12 cellular contexts compared by ENCODE assay signal in genomic region chr1:168483531-168483930, GRCh38.
A peak's percentile ranks its signal among the peaks of the same experiment; 100 is the strongest.
DNase-seq lines count a peak whose midpoint lies in the region; ATAC-seq, FAIRE-seq and TF ChIP-seq lines count a peak whose summit lies in the region.
"Had no signal": no experiment of that assay in that cellular context is flagged by ENCODE, and none has a peak within 500 bp of the region (broad histone marks: within the 10 kb centered on the region; RNA-seq: fewer than 3 reads in every experiment).

No MANE protein-coding gene starts in this region.

- POLR2A ChIA-PET in HepG2 (lab: Yijun Ruan, JAX): interaction anchor here (2.0 kb wide), 2 partner anchors 8 to 12 kb away, joined by 5 to 7 read pairs; no protein-coding TSS in a partner anchor

- no TSS peak for BruUV-seq in HepG2 (replicated peaks; lab: Mats Ljungman, UMichigan)

- no peak for TF ChIP-seq CTCF in brain microvascular endothelial cell (IDR thresholded peaks at IDR 0.05; ENCODE audit: low read depth, low read length, missing control alignments)
- no peak for TF ChIP-seq CTCF in HepG2 (CRISPR knock-in tag; IDR thresholded peaks at IDR 0.05)
- no peak for TF ChIP-seq CTCF in GM20000 (IDR thresholded peaks at IDR 0.05; ENCODE audit: extremely low read depth, missing control alignments)
- no peak for TF ChIP-seq CTCF in tibial artery (IDR thresholded peaks at IDR 0.05)

- no peak for FAIRE-seq in HepG2 (lab: Jason Lieb, UNC)
- FAIRE-seq: GM12878 had no signal

- in situ Hi-C loops in brain microvascular endothelial cell (cut with HindIII; ENCODE audit: low pct_ligation_motif_present, low sequenced_read_pairs): no loop called here
- in situ Hi-C loops in HepG2 (cut with HindIII; ENCODE audit: extremely low pct_ligation_motif_present, low pct_unique_long_range_greater_than_20kb): no loop called here

- CTCF ChIA-PET in HepG2 (lab: Yijun Ruan, JAX; ENCODE audit: low intra/inter-chr PET ratio, low total read pairs): no interaction called here

- TF ChIP-seq POLR2A in HepG2 (IDR thresholded peaks at IDR 0.05; ENCODE audit: insufficient read depth in 1 of 2, low read depth in 2 of 2, low read length in 2 of 2): no peak

- H3K4me2 ChIP-seq in HepG2 (ENCODE audit: low read depth, low read length): no peak overlapping the region

- no peaks in the 10 kb centered on the region for H3K9me3 ChIP-seq in HepG2 (ENCODE audit: low read length)
- no peaks in the 10 kb centered on the region for H3K9me3 ChIP-seq in tibial artery

- H3K36me3 ChIP-seq in brain microvascular endothelial cell (replicated peaks): no peaks in the 10 kb centered on the region
- 0 out of 5 replicates have a peak, but pooled peaks cover 0 to 6% of the 10 kb centered on the region in 2 experiments for H3K36me3 ChIP-seq in HepG2 (replicated peaks in 1 of 2; ENCODE audit: control insufficient read depth in 1 of 2, insufficient read depth in 2 of 2, low read length in 2 of 2)
- H3K36me3 ChIP-seq in tibial artery: no peaks in the 10 kb centered on the region

- ATAC-seq in HepG2: no peak
- no peak for ATAC-seq in GM21576 (IDR thresholded peaks at IDR 0.05; ENCODE audit: unreplicated experiment)
- ATAC-seq: GM12878 had no signal

- no peaks in the 10 kb centered on the region for H3K79me2 ChIP-seq in HepG2 (ENCODE audit: insufficient read depth, low read length)

- intact Hi-C loops in HepG2 (cut with micrococcal nuclease; ENCODE audit: unreplicated experiment) (no loop called here), tibial artery (cut with DNase I; ENCODE audit: low total_unique reads) (no loop called here)

- 89% methylated on average over 1 of the region's 1 CpG for WGBS in HepG2 (ENCODE audit: low lambda C conversion rate)

- TF ChIP-seq EP300 in HepG2 (IDR thresholded peaks at IDR 0.05; ENCODE audit: low read depth in 2 of 2, low read length in 2 of 2) (no peak), HepG2 (CRISPR knock-in tag; IDR thresholded peaks at IDR 0.05; ENCODE audit: borderline replicate concordance) (no peak)

- H3K27me3 ChIP-seq in brain microvascular endothelial cell (replicated peaks): no peaks in the 10 kb centered on the region
- no peaks in the 10 kb centered on the region for H3K27me3 ChIP-seq in HepG2 (ENCODE audit: control insufficient read depth in 1 of 2, insufficient read depth in 2 of 2, low read length in 2 of 2)
- no peaks in the 10 kb centered on the region for H3K27me3 ChIP-seq in tibial artery

- H2AFZ ChIP-seq in HepG2 (ENCODE audit: low read length): no peak overlapping the region

- H3K9ac ChIP-seq in HepG2 (ENCODE audit: insufficient read depth, low read depth, low read length): no peak overlapping the region

- H3K27ac ChIP-seq in brain microvascular endothelial cell (no peak overlapping the region), HepG2 (ENCODE audit: extremely low read length, insufficient read depth, low read length) (no peak overlapping the region), tibial artery (no peak overlapping the region)
- H3K27ac ChIP-seq: SK-N-MC had no signal

- peak; percentile 30 for DNase-seq in A172 (ENCODE audit: low spot score)
- DNase-seq in HCEC 1CT: peak; percentile 92
- DNase-seq in brain microvascular endothelial cell: peak; percentile 2
- DNase-seq in HepG2 (ENCODE audit: low spot score): no peak
- DNase-seq in GM20000 (ENCODE audit: low spot score): no peak
- no peak for DNase-seq in activated effector memory CD4-positive, alpha-beta T cell treated with anti-CD3 and anti-CD28 coated beads, Interleukin-2, amount 50 U/mL, for 16 hours
- no peak for DNase-seq in tibial artery
- DNase-seq: CD4-positive, CD25-positive, alpha-beta regulatory T cell; nucleus accumbens had no signal

- no peak for TF ChIP-seq RAD21 in HepG2 (CRISPR knock-in tag; IDR thresholded peaks at IDR 0.05)

- H3K4me1 ChIP-seq in HepG2 (ENCODE audit: insufficient read depth, low read length) (peaks cover 35% of the 10 kb centered on the region), tibial artery (peaks cover 0 to 7% (median 0%) of the 10 kb centered on the region in 4 donors)

- no peaks in the 10 kb centered on the region for H4K20me1 ChIP-seq in HepG2 (ENCODE audit: insufficient read depth, low read length)

- H3K4me3 ChIP-seq in brain microvascular endothelial cell (ENCODE audit: low read depth, low read length): no peak overlapping the region
- H3K4me3 ChIP-seq in HepG2 (replicated peaks in 1 of 3; ENCODE audit: insufficient read depth in 1 of 3, low read depth in 2 of 3, low read length in 3 of 3): no peak overlapping the region
- no peak overlapping the region for H3K4me3 ChIP-seq in tibial artery
- H3K4me3 ChIP-seq: GM12878, SK-N-MC had no signal

TF ChIP-seq in HepG2, 621 proteins besides CTCF, POLR2A, EP300 and RAD21:
- TF ChIP-seq STAT5B (CRISPR knock-in tag; IDR thresholded peaks at IDR 0.05) (no peak), ZNF687 (CRISPR knock-in tag; IDR thresholded peaks at IDR 0.05) (no peak), NR3C1 (CRISPR knock-in tag; IDR thresholded peaks at IDR 0.05) (no peak), SOX13 (IDR thresholded peaks at IDR 0.05) (no peak), SOX13 (CRISPR knock-in tag; conservative IDR thresholded peaks at IDR 0.05 in 1 of 2, IDR thresholded peaks at IDR 0.05 in 1 of 2) (peak in 1 of 2 experiments; percentile 40; a peak in 1 of 4 replicates), SOX5 (CRISPR knock-in tag; IDR thresholded peaks at IDR 0.05; ENCODE audit: borderline replicate concordance) (0 out of 2 replicates have a peak, but pooled peaks have one; percentile 27), ZNF468 (CRISPR knock-in tag; IDR thresholded peaks at IDR 0.05) (no peak), ARHGAP35 (CRISPR knock-in tag; IDR thresholded peaks at IDR 0.05; ENCODE audit: borderline replicate concordance) (no peak), HNRNPH1 (optimal IDR thresholded peaks at IDR 0.05; ENCODE audit: low read depth, low read length) (no peak)
TF ChIP-seq in HepG2: peak in this region for 2.

Comparison
In these comparisons a context has a peak if more than half of its experiments do, and no peak if none do; other contexts are left out.
1. DNase-seq: peak in A172 (single experiment), HCEC 1CT (single experiment) and brain microvascular endothelial cell (single experiment); none in HepG2 (single experiment), GM20000 (single experiment), activated effector memory CD4-positive, alpha-beta T cell treated with anti-CD3 and anti-CD28 coated beads, Interleukin-2, amount 50 U/mL, for 16 hours (single experiment) and tibial artery (0 of 2).